16 cellular contexts compared by ENCODE assay signal in the genomic region with DNA sequence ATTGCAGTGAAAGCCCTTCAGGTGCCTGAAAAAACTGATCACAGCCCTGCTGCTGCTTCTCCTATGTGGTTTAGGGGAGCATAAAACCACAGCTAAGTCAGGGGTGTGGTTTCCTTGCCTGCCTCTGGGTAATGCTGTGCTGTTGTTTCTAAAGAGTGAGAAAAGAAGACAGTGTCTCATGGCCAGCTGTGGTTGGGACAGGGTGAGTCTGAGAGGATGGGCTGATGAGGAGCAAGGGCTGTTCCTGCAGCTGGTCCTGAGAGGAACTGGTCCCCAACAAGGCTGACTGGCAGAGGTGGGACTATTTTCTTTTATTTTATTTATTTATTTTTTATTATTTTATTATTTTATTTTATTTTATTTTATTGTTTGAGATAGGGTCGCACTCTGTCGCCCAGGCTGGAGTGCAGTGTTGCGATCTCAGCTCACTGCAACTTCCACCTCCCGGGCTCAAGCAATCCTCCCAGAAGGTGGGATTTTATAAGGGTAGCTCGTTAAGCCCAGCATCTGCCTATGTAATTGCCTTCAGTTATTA.
A peak's percentile ranks its signal among the peaks of the same experiment; 100 is the strongest.
DNase-seq lines count a peak whose midpoint lies in the region; ATAC-seq, FAIRE-seq and TF ChIP-seq lines count a peak whose summit lies in the region.
"Had no signal": no experiment of that assay in that cellular context is flagged by ENCODE, and none has a peak within 500 bp of the region (broad histone marks: within the 10 kb centered on the region; RNA-seq: fewer than 3 reads in every experiment).

No MANE protein-coding gene starts in this region.

- peak; percentile 92 for ATAC-seq in GM19395 (IDR thresholded peaks at IDR 0.05; ENCODE audit: unreplicated experiment)
- ATAC-seq in HG03521 (IDR thresholded peaks at IDR 0.05; ENCODE audit: unreplicated experiment) = peak; percentile 79
- ATAC-seq in GM21526 (IDR thresholded peaks at IDR 0.05; ENCODE audit: low FRiP score, unreplicated experiment) = no peak
- ATAC-seq: activated T-cell treated with anti-CD3 and anti-CD28 coated beads, Interleukin-2, amount 50 U/mL, for 4 hours; left lung had no signal

- H2AFZ ChIP-seq in H1 (ENCODE audit: low read length) = no peak overlapping the region

- H3K14ac ChIP-seq in H1 (ENCODE audit: insufficient read length) = no peak overlapping the region

- H3K18ac ChIP-seq in H1 (ENCODE audit: extremely low read depth, low read length) = peak overlapping the region; percentile 10; the same call in 1 of the 2 replicates

- H3K9me3 ChIP-seq in H1 (ENCODE audit: insufficient read depth in 2 of 2, low read depth in 1 of 2, low read length in 1 of 2) = no peaks in the 10 kb centered on the region
- H3K9me3 ChIP-seq: ascending aorta, left lung, neutrophil, testis had no signal

- TF ChIP-seq EP300 in H1 (IDR thresholded peaks at IDR 0.05; ENCODE audit: borderline replicate concordance in 1 of 2, low read depth in 2 of 2, low read length in 2 of 2) = no peak

- no peaks in the 10 kb centered on the region for H3K79me2 ChIP-seq in H1 (ENCODE audit: control insufficient read depth in 1 of 2, insufficient read depth in 2 of 2, low read length in 2 of 2)

- no peak overlapping the region for H3K9ac ChIP-seq in H1 (replicated peaks in 1 of 4; ENCODE audit: extremely low read depth in 1 of 4, low read depth in 3 of 4, low read length in 3 of 4)

- no peaks in the 10 kb centered on the region for H3K27me3 ChIP-seq in H1 (replicated peaks in 1 of 4; ENCODE audit: control insufficient read depth in 3 of 4, extremely low read depth in 1 of 4, insufficient read depth in 3 of 4, low read length in 3 of 4)
- H3K27me3 ChIP-seq: ascending aorta, left lung, neutrophil, testis had no signal

- TF ChIP-seq RAD21 in H1 (IDR thresholded peaks at IDR 0.05 in 1 of 2, conservative IDR thresholded peaks at IDR 0.05 in 1 of 2; ENCODE audit: low read depth in 2 of 2, low read length in 2 of 2) = no peak

- no peak overlapping the region for H3K4me3 ChIP-seq in H1 (ENCODE audit: extremely low read depth in 1 of 4, insufficient read depth in 2 of 4, low read depth in 3 of 4, low read length in 4 of 4)
- H3K4me3 ChIP-seq: ascending aorta, left lung, smooth muscle cell, testis had no signal

- H3K4me1 ChIP-seq in H1 (replicated peaks in 1 of 4; ENCODE audit: control insufficient read depth in 3 of 4, insufficient read depth in 4 of 4, low read length in 3 of 4) = peaks cover 0 to 8% (median 3%) of the 10 kb centered on the region in 4 experiments; a peak in 3 of 7 replicates
- H3K4me1 ChIP-seq: ascending aorta, left lung, testis had no signal

- FAIRE-seq in H1 (lab: Jason Lieb, UNC) = no peak

- no peak overlapping the region for H2BK12ac ChIP-seq in H1 (ENCODE audit: low read depth, low read length)

- H2AK5ac ChIP-seq in H1 (ENCODE audit: low read depth, low read length) = no peak overlapping the region

- TF ChIP-seq POLR2A in H1 (IDR thresholded peaks at IDR 0.05; ENCODE audit: control extremely low read depth in 1 of 2, low read depth in 2 of 2, low read length in 2 of 2) = no peak

- H3K27ac ChIP-seq in H1 (ENCODE audit: low read depth, low read length) (no peak overlapping the region), RWPE1 (no peak overlapping the region)
- H3K27ac ChIP-seq: ascending aorta, left lung, neutrophil, testis had no signal

- H4K91ac ChIP-seq in H1 (replicated peaks; ENCODE audit: insufficient read length, low read length) = no peak overlapping the region

- POLR2A ChIA-PET in H1 (lab: Charles Lee; ENCODE audit: partially characterized antibody) (interaction anchor here (0.8 kb wide), 1 partner anchor 10 kb away, joined by 3 read pairs; no protein-coding TSS in a partner anchor), RWPE1 (lab: Yijun Ruan, JAX; ENCODE audit: low non-redundant PET) (no interaction called here)

- CTCF ChIA-PET in H1 (lab: Charles Lee; ENCODE audit: partially characterized antibody) = interaction anchor here (0.9 to 2.3 kb wide), 7 partner anchors 10 to 440 kb away, joined by 3 to 7 read pairs (median 5); no protein-coding TSS in a partner anchor
- CTCF ChIA-PET in RWPE1 (lab: Yijun Ruan, JAX) = no interaction called here

- H2BK20ac ChIP-seq in H1 (ENCODE audit: low read length) = no peak overlapping the region

- no peak overlapping the region for H2BK15ac ChIP-seq in H1 (ENCODE audit: low read length)

- no peaks in the 10 kb centered on the region for H4K20me1 ChIP-seq in H1 (replicated peaks in 1 of 2; ENCODE audit: control insufficient read depth in 1 of 2, insufficient read depth in 2 of 2, low read length in 2 of 2)

- H3K23me2 ChIP-seq in H1 (ENCODE audit: low read depth, low read length) = peaks cover 2% of the 10 kb centered on the region; the same call in 1 of the 2 replicates

- H3K23ac ChIP-seq in H1 (ENCODE audit: insufficient read length) = no peak overlapping the region

- no peak overlapping the region for H3K56ac ChIP-seq in H1 (replicated peaks; ENCODE audit: insufficient read length, low read depth, low read length)

- H3K36me3 ChIP-seq in H1 (ENCODE audit: control insufficient read depth in 2 of 4, insufficient read depth in 4 of 4, low read length in 3 of 4) = no peaks in the 10 kb centered on the region
- H3K36me3 ChIP-seq: ascending aorta, left lung, neutrophil had no signal

- H3K4ac ChIP-seq in H1 (replicated peaks; ENCODE audit: insufficient read length, low read depth, low read length) = no peak overlapping the region

- DNase-seq in H1 (ENCODE audit: low read depth in 1 of 2, low spot score in 2 of 2) (no peak), iPS-NIHi7 (ENCODE audit: extremely low spot score) (no peak), RWPE1 (ENCODE audit: low spot score) (no peak), medulla oblongata (ENCODE audit: extremely low spot score) (no peak)
- DNase-seq: activated T-cell treated with anti-CD3 and anti-CD28 coated beads, Interleukin-2, amount 50 U/mL, for 4 hours; effector CD8-positive, alpha-beta T cell; left lung; SIG-M5; testis had no signal

- WGBS in H1 (ENCODE audit: extremely low coverage in 1 of 2, insufficient coverage in 1 of 2, insufficient read length in 1 of 2, insufficient replicate concordance in 2 of 2, low coverage in 1 of 2, low lambda C conversion rate in 2 of 2, missing lambda C conversion rate in 1 of 2), 2 experiments = 97% methylated on average over 5 of the region's 5 CpGs; no CpG with 5 or more reads in 1 of the 2 experiments

- TF ChIP-seq CTCF in GM12874 (IDR thresholded peaks at IDR 0.05; ENCODE audit: insufficient read depth, low read depth, low read length) (0 out of 2 replicates have a peak, but pooled peaks have one; percentile 6), H1 (IDR thresholded peaks at IDR 0.05; ENCODE audit: control extremely low read depth in 1 of 3, insufficient read depth in 1 of 3, low read depth in 1 of 3, low read length in 3 of 3) (no peak), RWPE1 (conservative IDR thresholded peaks at IDR 0.05; ENCODE audit: low read depth) (no peak)

- H2BK5ac ChIP-seq in H1 (ENCODE audit: low read depth, low read length) = no peak overlapping the region

- H4K8ac ChIP-seq in H1 (ENCODE audit: extremely low read depth, insufficient read depth, low read length) = no peak overlapping the region

- no peak overlapping the region for H4K5ac ChIP-seq in H1 (ENCODE audit: insufficient read length, low read depth, low read length)

- no peak overlapping the region for H3K4me2 ChIP-seq in H1 (ENCODE audit: insufficient read depth in 1 of 2, low read depth in 2 of 2, low read length in 2 of 2)
- H3K4me2 ChIP-seq: smooth muscle cell had no signal

- H3K79me1 ChIP-seq in H1 (ENCODE audit: low read depth, low read length) = no peaks in the 10 kb centered on the region

- no peak overlapping the region for H2BK120ac ChIP-seq in H1 (replicated peaks; ENCODE audit: low read depth, low read length)

TF ChIP-seq in H1, 55 proteins besides CTCF, POLR2A, EP300 and RAD21:
- TF ChIP-seq, protein P1, sequence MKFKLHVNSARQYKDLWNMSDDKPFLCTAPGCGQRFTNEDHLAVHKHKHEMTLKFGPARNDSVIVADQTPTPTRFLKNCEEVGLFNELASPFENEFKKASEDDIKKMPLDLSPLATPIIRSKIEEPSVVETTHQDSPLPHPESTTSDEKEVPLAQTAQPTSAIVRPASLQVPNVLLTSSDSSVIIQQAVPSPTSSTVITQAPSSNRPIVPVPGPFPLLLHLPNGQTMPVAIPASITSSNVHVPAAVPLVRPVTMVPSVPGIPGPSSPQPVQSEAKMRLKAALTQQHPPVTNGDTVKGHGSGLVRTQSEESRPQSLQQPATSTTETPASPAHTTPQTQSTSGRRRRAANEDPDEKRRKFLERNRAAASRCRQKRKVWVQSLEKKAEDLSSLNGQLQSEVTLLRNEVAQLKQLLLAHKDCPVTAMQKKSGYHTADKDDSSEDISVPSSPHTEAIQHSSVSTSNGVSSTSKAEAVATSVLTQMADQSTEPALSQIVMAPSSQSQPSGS (IDR thresholded peaks at IDR 0.05; ENCODE audit: low read length) = no peak
- no peak for TF ChIP-seq POLR2AphosphoS5 (IDR thresholded peaks at IDR 0.05; ENCODE audit: low read depth, low read length)
- no peak for TF ChIP-seq RNF2 (IDR thresholded peaks at IDR 0.05; ENCODE audit: borderline replicate concordance, low read depth, low read length, missing control alignments, poor library complexity, severe bottlenecking)
- TF ChIP-seq TEAD4 (IDR thresholded peaks at IDR 0.05; ENCODE audit: low read depth, low read length) = no peak
- TF ChIP-seq RBBP5 (IDR thresholded peaks at IDR 0.05; ENCODE audit: borderline replicate concordance, low read depth, low read length) = no peak
- TF ChIP-seq JUN (IDR thresholded peaks at IDR 0.05; ENCODE audit: low read depth, low read length) = no peak
- TF ChIP-seq RXRA (IDR thresholded peaks at IDR 0.05; ENCODE audit: insufficient read depth, low read depth, low read length) = no peak
- no peak for TF ChIP-seq CHD2 (IDR thresholded peaks at IDR 0.05; ENCODE audit: low read length)
- no peak for TF ChIP-seq KDM4A (IDR thresholded peaks at IDR 0.05; ENCODE audit: low read depth, low read length, severe bottlenecking)
- no peak for TF ChIP-seq PHF8 (conservative IDR thresholded peaks at IDR 0.05; ENCODE audit: low read depth, low read length)
- no peak for TF ChIP-seq SIRT6 (IDR thresholded peaks at IDR 0.05; ENCODE audit: low read length)
- TF ChIP-seq TCF12 (IDR thresholded peaks at IDR 0.05; ENCODE audit: low read depth, low read length) = no peak
- no peak for TF ChIP-seq NRF1 (IDR thresholded peaks at IDR 0.05; ENCODE audit: low read depth, low read length)
TF ChIP-seq in H1: peak in this region for 0.
